8 cellular contexts compared by ENCODE assay signal in the genomic region with DNA sequence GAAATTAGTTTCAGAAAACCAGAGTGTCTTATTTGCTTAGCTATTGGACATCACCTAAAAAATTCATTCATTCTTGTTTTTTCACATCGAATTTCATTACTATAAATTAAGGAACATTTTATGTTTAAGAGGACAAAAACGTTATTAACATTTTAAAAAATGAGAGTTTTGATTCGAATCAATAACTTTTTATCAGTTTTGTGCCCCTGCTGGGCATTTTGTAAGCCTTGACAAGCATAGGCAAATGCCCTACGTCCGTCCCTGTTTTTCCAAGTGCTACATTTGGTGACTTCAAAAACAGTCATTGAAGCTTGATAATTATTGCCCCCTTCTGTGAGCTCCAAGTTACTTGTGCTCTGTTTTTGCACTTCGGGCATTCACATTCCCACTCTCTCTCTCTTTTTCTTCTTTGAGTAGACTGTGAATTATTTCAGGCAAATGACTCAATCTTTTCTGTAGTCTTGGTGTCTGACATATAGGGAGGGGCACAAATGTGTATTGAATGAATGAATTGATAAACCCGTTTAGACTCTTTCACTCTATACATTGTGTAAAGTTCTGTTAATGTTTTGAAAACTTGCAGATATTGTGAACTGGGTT. TPM values are rescaled to one million over a fixed set of nuclear protein-coding genes. Genes with fewer than 3 reads are reported as not detected.
DNase-seq lines count a peak whose midpoint lies in the region; ATAC-seq, FAIRE-seq and TF ChIP-seq lines count a peak whose summit lies in the region.

No MANE protein-coding gene starts in this region.

- H4K8ac ChIP-seq in IMR-90 (ENCODE audit: low read depth in 2 of 2, low read length in 2 of 2), result no peak overlapping the region

- H3K4me1 ChIP-seq in CD4-positive, alpha-beta memory T cell (ENCODE audit: insufficient read depth, low read length), result peaks cover 24% of the 10 kb centered on the region
- H3K4me1 ChIP-seq in IMR-90 (ENCODE audit: control insufficient read depth, insufficient read depth, low read length) (no peaks in the 10 kb centered on the region; the same call in 1 of the 2 replicates), astrocyte (ENCODE audit: insufficient read depth, low read length) (no peaks in the 10 kb centered on the region), HepG2 (ENCODE audit: insufficient read depth, low read length) (peaks cover 32% of the 10 kb centered on the region), thyroid gland (peaks cover 9 to 14% of the 10 kb centered on the region in 2 donors)

- TF ChIP-seq RAD21 in IMR-90 (IDR thresholded peaks at IDR 0.05; ENCODE audit: low read length) (no peak), HepG2 (CRISPR knock-in tag; IDR thresholded peaks at IDR 0.05) (no peak)

- H3K4me1 Mint-ChIP-seq in CD4-positive, alpha-beta memory T cell, result peaks cover 12 to 45% (median 21%) of the 10 kb centered on the region in 4 donors
- H3K4me1 Mint-ChIP-seq in astrocyte (ENCODE audit: low read depth, unreplicated experiment), result peaks cover 8% of the 10 kb centered on the region

- no peak overlapping the region for H3K4ac ChIP-seq in IMR-90 (ENCODE audit: low read depth, low read length)

- POLR2A ChIA-PET in CD4-positive, alpha-beta memory T cell (lab: Charles Lee; ENCODE audit: partially characterized antibody), result interaction anchor here (0.5 to 5.2 kb wide), 5 partner anchors 42 to 131 kb away, joined by 3 to 74 read pairs (median 3); partner anchors contain the start of gene SLC25A3
- POLR2A ChIA-PET in IMR-90 (lab: Charles Lee; ENCODE audit: unreplicated experiment) (no interaction called here), HepG2 (lab: Yijun Ruan, JAX) (interaction anchor here (0.6 kb wide), 1 partner anchor 12 kb away, joined by 3 read pairs; no protein-coding TSS in a partner anchor)

- peak overlapping the region; percentile 67; the same call in 1 of the 2 replicates for H3K14ac ChIP-seq in IMR-90 (replicated peaks; ENCODE audit: low read depth, low read length)

- no peaks in the 10 kb centered on the region for H3K27me3 Mint-ChIP-seq in CD4-positive, alpha-beta memory T cell
- H3K27me3 Mint-ChIP-seq in astrocyte (ENCODE audit: low read depth, unreplicated experiment), result no peaks in the 10 kb centered on the region

- H3K27ac ChIP-seq in CD4-positive, alpha-beta memory T cell (ENCODE audit: low read depth, low read length), result peak overlapping the region; percentile 73
- H3K27ac ChIP-seq in IMR-90 (ENCODE audit: insufficient read depth, low read length), result no peak overlapping the region
- H3K27ac ChIP-seq in astrocyte (ENCODE audit: low read depth, low read length), result peak overlapping the region; percentile 93
- H3K27ac ChIP-seq in HepG2 (ENCODE audit: extremely low read length, insufficient read depth, low read length), result peak overlapping the region; percentile 84
- no peak overlapping the region for H3K27ac ChIP-seq in thyroid gland

- no peak for FAIRE-seq in astrocyte (lab: Jason Lieb, UNC)
- no peak for FAIRE-seq in HepG2 (lab: Jason Lieb, UNC)

- H2AK5ac ChIP-seq in IMR-90 (ENCODE audit: low read depth, low read length), result no peak overlapping the region

- H3K4me3 Mint-ChIP-seq in CD4-positive, alpha-beta memory T cell, result peak overlapping the region; percentile 95 to 99 (median 98)
- H3K4me3 Mint-ChIP-seq in astrocyte (ENCODE audit: unreplicated experiment), result peak overlapping the region; percentile 98

- DNase-seq in CD4-positive, alpha-beta memory T cell, result peak in 1 of 5 donors; percentile 1
- DNase-seq in IMR-90 (peak; percentile 32), astrocyte (ENCODE audit: low read depth) (peak; percentile 43), HepG2 (ENCODE audit: low spot score) (peak; percentile 5), thyroid gland (no peak), NCI-H1694 treated with DMSO at 0.1 percent for 48 hours (lab: John Stamatoyannopoulos, UW) (no peak), AG08395 (ENCODE audit: low spot score) (no peak)

- H3K18ac ChIP-seq in IMR-90 (ENCODE audit: low read depth, low read length), result no peak overlapping the region

- no peak overlapping the region for H2BK120ac ChIP-seq in IMR-90 (ENCODE audit: low read depth, low read length)

- peaks cover 7 to 34% of the 10 kb centered on the region in 2 donors for H3K36me3 Mint-ChIP-seq in CD4-positive, alpha-beta memory T cell
- peaks cover 7% of the 10 kb centered on the region for H3K36me3 Mint-ChIP-seq in astrocyte (ENCODE audit: low read depth, unreplicated experiment)

- peak overlapping the region; percentile 73 for H3K9ac ChIP-seq in IMR-90 (ENCODE audit: low read depth, low read length)
- H3K9ac ChIP-seq in astrocyte (ENCODE audit: low read length), result peak overlapping the region; percentile 93
- peak overlapping the region; percentile 88 for H3K9ac ChIP-seq in HepG2 (ENCODE audit: insufficient read depth, low read depth, low read length)

- no CpG with 5 or more reads among the region's 7 CpGs for WGBS in IMR-90 (ENCODE audit: extremely low coverage in 2 of 2, insufficient read length in 1 of 2), 2 experiments
- 3% methylated on average over 7 of the region's 7 CpGs for WGBS in HepG2 (ENCODE audit: low lambda C conversion rate)
- WGBS in thyroid gland, 2 donors, result 14 to 17% methylated on average over 7 of the region's 7 CpGs

- peak overlapping the region; percentile 88 to 93 for H3K4me3 ChIP-seq in CD4-positive, alpha-beta memory T cell (ENCODE audit: low read length in 2 of 2)
- H3K4me3 ChIP-seq in IMR-90 (ENCODE audit: insufficient read depth, low read depth, low read length) (peak overlapping the region; percentile 67), astrocyte (ENCODE audit: insufficient read depth, low read depth, low read length) (peak overlapping the region; percentile 94), HepG2 (replicated peaks in 1 of 3; ENCODE audit: insufficient read depth in 1 of 3, low read depth in 2 of 3, low read length in 3 of 3) (peak overlapping the region; percentile 68 to 99 (median 95)), thyroid gland (replicated peaks in 1 of 3) (peak overlapping the region; percentile 81 to 96 (median 94))

- peak overlapping the region; percentile 53 to 94 (median 92) for H3K27ac Mint-ChIP-seq in CD4-positive, alpha-beta memory T cell
- H3K27ac Mint-ChIP-seq in astrocyte (ENCODE audit: unreplicated experiment), result peak overlapping the region; percentile 84

- H2BK20ac ChIP-seq in IMR-90 (ENCODE audit: low read depth, low read length), result no peak overlapping the region

- H2BK15ac ChIP-seq in IMR-90 (ENCODE audit: low read depth, low read length), result no peak overlapping the region

- H3K56ac ChIP-seq in IMR-90 (ENCODE audit: extremely low read depth, insufficient read depth, low read length), result 0 out of 2 replicates have a peak overlapping the region, but pooled peaks have one; percentile 58

- H2AFZ ChIP-seq in IMR-90 (replicated peaks; ENCODE audit: low read length, poor library complexity) (no peak overlapping the region), astrocyte (ENCODE audit: low read depth, low read length) (no peak overlapping the region), HepG2 (ENCODE audit: low read length) (peak overlapping the region; percentile 66)

- ATAC-seq in IMR-90 (ENCODE audit: low read depth) (no peak), HepG2 (no peak), GM18517 (IDR thresholded peaks at IDR 0.05; ENCODE audit: unreplicated experiment) (no peak)

- H4K20me1 ChIP-seq in IMR-90 (ENCODE audit: insufficient read depth, low read length) (0 out of 2 replicates have a peak, but pooled peaks cover 3% of the 10 kb centered on the region), astrocyte (ENCODE audit: insufficient read depth, low read length) (peaks cover 26% of the 10 kb centered on the region), HepG2 (ENCODE audit: insufficient read depth, low read length) (no peaks in the 10 kb centered on the region; the same call in 1 of the 2 replicates)

- H2AK9ac ChIP-seq in IMR-90 (replicated peaks; ENCODE audit: low read depth, low read length, poor library complexity), result no peak overlapping the region

- TF ChIP-seq POLR2A in IMR-90 (IDR thresholded peaks at IDR 0.05; ENCODE audit: low read depth, low read length), result no peak
- no peak for TF ChIP-seq POLR2A in HepG2 (IDR thresholded peaks at IDR 0.05; ENCODE audit: insufficient read depth in 1 of 2, low read depth in 2 of 2, low read length in 2 of 2)
- no peak for TF ChIP-seq POLR2A in thyroid gland (IDR thresholded peaks at IDR 0.05)

- peaks cover 0 to under 1% of the 10 kb centered on the region in 2 experiments; a peak in 2 of 4 replicates for H3K79me1 ChIP-seq in IMR-90 (ENCODE audit: low read depth in 1 of 2, low read length in 2 of 2)

- no peaks in the 10 kb centered on the region for H3K9me3 ChIP-seq in CD4-positive, alpha-beta memory T cell (ENCODE audit: control insufficient read depth in 1 of 2, low read length in 2 of 2)
- H3K9me3 ChIP-seq in IMR-90 (ENCODE audit: control insufficient read depth, insufficient read depth, low read length) (no peaks in the 10 kb centered on the region), astrocyte (ENCODE audit: insufficient read depth, low read depth, low read length) (no peaks in the 10 kb centered on the region), HepG2 (ENCODE audit: low read length) (no peaks in the 10 kb centered on the region), thyroid gland (no peaks in the 10 kb centered on the region)

- intact Hi-C loops in CD4-positive, alpha-beta memory T cell (cut with micrococcal nuclease), result no loop called here
- intact Hi-C loops in IMR-90 (cut with micrococcal nuclease) (loop anchor here (10.0 kb wide), 1 partner anchor 131 kb away; the partner anchor contains the start of gene TMPO), HepG2 (cut with micrococcal nuclease; ENCODE audit: unreplicated experiment) (no loop called here), thyroid gland (cut with DNase I) (no loop called here)

- H2BK5ac ChIP-seq in IMR-90 (ENCODE audit: low read depth, low read length, poor library complexity, severe bottlenecking), result peak overlapping the region; percentile 58

- dilution Hi-C loops in IMR-90 (cut with HindIII; ENCODE audit: low sequenced_read_pairs, unreplicated experiment), result no loop called here

- TF ChIP-seq EP300 in HepG2 (IDR thresholded peaks at IDR 0.05; ENCODE audit: low read depth in 2 of 2, low read length in 2 of 2), result no peak
- no peak for TF ChIP-seq EP300 in HepG2 (CRISPR knock-in tag; IDR thresholded peaks at IDR 0.05; ENCODE audit: borderline replicate concordance)

- peaks cover 81% of the 10 kb centered on the region for H3K79me2 ChIP-seq in astrocyte (ENCODE audit: insufficient read depth, low read length)
- peaks cover 50% of the 10 kb centered on the region for H3K79me2 ChIP-seq in HepG2 (ENCODE audit: insufficient read depth, low read length)

- H3K23ac ChIP-seq in IMR-90 (ENCODE audit: low read depth, low read length), result peak overlapping the region; percentile 7; the same call in 1 of the 2 replicates

- no peaks in the 10 kb centered on the region for H3K9me1 ChIP-seq in IMR-90 (ENCODE audit: insufficient read depth, low read length)

- no peaks in the 10 kb centered on the region for H3K27me3 ChIP-seq in CD4-positive, alpha-beta memory T cell (ENCODE audit: insufficient read depth, low read length)
- H3K27me3 ChIP-seq in IMR-90 (ENCODE audit: control insufficient read depth, insufficient read depth, low read length), result no peaks in the 10 kb centered on the region
- no peaks in the 10 kb centered on the region for H3K27me3 ChIP-seq in astrocyte (ENCODE audit: insufficient read depth, low read length)
- no peaks in the 10 kb centered on the region; a peak in 1 of 5 replicates for H3K27me3 ChIP-seq in HepG2 (ENCODE audit: control insufficient read depth in 1 of 2, insufficient read depth in 2 of 2, low read length in 2 of 2)
- no peaks in the 10 kb centered on the region for H3K27me3 ChIP-seq in thyroid gland

- H3K9me3 Mint-ChIP-seq in CD4-positive, alpha-beta memory T cell, result peaks cover 0 to 2% (median 0%) of the 10 kb centered on the region in 8 donors
- H3K9me3 Mint-ChIP-seq in astrocyte (ENCODE audit: unreplicated experiment), result no peaks in the 10 kb centered on the region

- in situ Hi-C loops in IMR-90 (cut with MboI; ENCODE audit: low sequenced_read_pairs) (no loop called here), HepG2 (cut with HindIII; ENCODE audit: extremely low pct_ligation_motif_present, low pct_unique_long_range_greater_than_20kb) (no loop called here)

- no peak for TF ChIP-seq CTCF in IMR-90 (conservative IDR thresholded peaks at IDR 0.05; ENCODE audit: low read depth, low read length)
- peak; percentile 7 for TF ChIP-seq CTCF in astrocyte (IDR thresholded peaks at IDR 0.05; ENCODE audit: insufficient read depth, low read depth, low read length)
- no peak; the same call in 1 of the 2 replicates for TF ChIP-seq CTCF in HepG2 (CRISPR knock-in tag; IDR thresholded peaks at IDR 0.05)
- peak in 1 of 6 experiments; percentile 7 for TF ChIP-seq CTCF in thyroid gland (IDR thresholded peaks at IDR 0.05)

- CTCF ChIA-PET in CD4-positive, alpha-beta memory T cell (lab: Charles Lee; ENCODE audit: partially characterized antibody), result interaction anchor here (1.2 to 1.7 kb wide), 3 partner anchors 10 to 80 kb away, joined by 3 to 10 read pairs (median 8); no protein-coding TSS in a partner anchor
- CTCF ChIA-PET in IMR-90 (lab: Yijun Ruan, JAX) (interaction anchor here (0.7 to 1.2 kb wide), 3 partner anchors 12 to 362 kb away, joined by 3 to 4 read pairs (median 3); no protein-coding TSS in a partner anchor), HepG2 (lab: Yijun Ruan, JAX; ENCODE audit: low intra/inter-chr PET ratio, low total read pairs) (no interaction called here)

- no peak overlapping the region for H4K91ac ChIP-seq in IMR-90 (ENCODE audit: insufficient read depth, low read depth, low read length)

- H3K4me2 ChIP-seq in IMR-90 (ENCODE audit: low read depth, low read length) (peak overlapping the region; percentile 88), astrocyte (ENCODE audit: low read length) (peak overlapping the region; percentile 89), HepG2 (ENCODE audit: low read depth, low read length) (peak overlapping the region; percentile 70)

- H4K5ac ChIP-seq in IMR-90 (ENCODE audit: low read depth, low read length), result no peak overlapping the region

- BruUV-seq in IMR-90 (replicated peaks; lab: Mats Ljungman, UMichigan) (no TSS peak), HepG2 (replicated peaks; lab: Mats Ljungman, UMichigan) (no TSS peak)

- peaks cover 17% of the 10 kb centered on the region for H3K36me3 ChIP-seq in CD4-positive, alpha-beta memory T cell (ENCODE audit: insufficient read depth, low read length)
- H3K36me3 ChIP-seq in IMR-90 (ENCODE audit: control insufficient read depth, insufficient read depth, low read length), result peaks cover 6% of the 10 kb centered on the region
- peaks cover 25% of the 10 kb centered on the region for H3K36me3 ChIP-seq in astrocyte (ENCODE audit: insufficient read depth, low read length)
- H3K36me3 ChIP-seq in HepG2 (replicated peaks in 1 of 2; ENCODE audit: control insufficient read depth in 1 of 2, insufficient read depth in 2 of 2, low read length in 2 of 2), result peaks cover 3 to 22% of the 10 kb centered on the region in 2 experiments; a peak in 3 of 5 replicates
- H3K36me3 ChIP-seq in thyroid gland, result no peaks in the 10 kb centered on the region

RNA-seq across cellular contexts. Expression of gene APAF1, which starts 1.2 kb away (rescaled TPM):
- 10 to 100 TPM; 30.8 to 32.2 TPM for total RNA-seq in CD4-positive, alpha-beta memory T cell
- polyA plus RNA-seq in CD4-positive, alpha-beta memory T cell, result 1 to 10 TPM; 5.3 to 9.3 TPM
- 32.8 and 42.2 TPM in 2 replicates for total RNA-seq in IMR-90 (2012; rRNA removed)
- 8.3 and 10.9 TPM in 2 replicates for polyA plus RNA-seq in IMR-90 (2012; rRNA removed)
- polyA plus RNA-seq in IMR-90 (2012; cell fraction: cytosol; rRNA removed), result 3.7 and 4.3 TPM in 2 replicates
- polyA plus RNA-seq in IMR-90 (2012; cell fraction: nucleus; rRNA removed; ENCODE audit: low replicate concordance), result 7.7 and 14.3 TPM in 2 replicates
- 38.3 and 49.2 TPM in 2 replicates for total RNA-seq in astrocyte
- total RNA-seq in HepG2 (2016; rRNA removed; fragmentation: Illumina TruSeq; extraction: Trizol), result 13.0 and 17.9 TPM in 2 replicates
- 2.6 and 2.9 TPM in 2 replicates for total RNA-seq in HepG2 (2016; cell fraction: cytosol; rRNA removed; fragmentation: Illumina TruSeq; extraction: Trizol; ENCODE audit: low read depth)
- 12.7 and 16.8 TPM in 2 replicates for total RNA-seq in HepG2 (2016; cell fraction: insoluble cytoplasmic fraction; rRNA removed; fragmentation: Illumina TruSeq; extraction: Trizol)
- total RNA-seq in HepG2 (2016; cell fraction: membrane; rRNA removed; fragmentation: Illumina TruSeq; extraction: Trizol), result 4.9 and 5.0 TPM in 2 replicates
- 16.1 and 16.3 TPM in 2 replicates for total RNA-seq in HepG2 (2016; cell fraction: nucleus; rRNA removed; fragmentation: Illumina TruSeq; extraction: Trizol)
- polyA plus RNA-seq in HepG2 (2011; rRNA removed), result 5.6 and 6.0 TPM in 2 replicates
- polyA plus RNA-seq in HepG2 (2011; cell fraction: cytosol; rRNA removed), result 3.2 and 3.7 TPM in 2 replicates
- polyA plus RNA-seq in HepG2 (2011; cell fraction: nucleus; rRNA removed), result 4.9 and 5.2 TPM in 2 replicates
- 3.4 and 5.4 TPM in 2 replicates for polyA plus RNA-seq in HepG2 (2012)
- polyA plus RNA-seq in HepG2 (2016; cell fraction: cytosol; fragmentation: Illumina TruSeq; extraction: Trizol; ENCODE audit: low read depth), result 0.33 and 0.40 TPM in 2 replicates
- polyA plus RNA-seq in HepG2 (2016; cell fraction: insoluble cytoplasmic fraction; fragmentation: Illumina TruSeq; extraction: Trizol; ENCODE audit: low read depth), result 11.7 and 12.8 TPM in 2 replicates
- 1.5 and 1.8 TPM in 2 replicates for polyA plus RNA-seq in HepG2 (2016; cell fraction: membrane; fragmentation: Illumina TruSeq; extraction: Trizol; ENCODE audit: low read depth)
- polyA plus RNA-seq in HepG2 (2016; cell fraction: nucleus; fragmentation: Illumina TruSeq; extraction: Trizol; ENCODE audit: insufficient read depth, low read depth), result 12.8 and 14.3 TPM in 2 replicates
- 6.8 and 9.6 TPM in 2 replicates for polyA minus RNA-seq in HepG2 (2011; rRNA and poly(A)+ RNA removed; ENCODE audit: low replicate concordance)
- 9.8 and 11.1 TPM in 2 replicates for polyA minus RNA-seq in HepG2 (2011; cell fraction: cytosol; rRNA and poly(A)+ RNA removed)
- polyA minus RNA-seq in HepG2 (2011; cell fraction: nucleus; rRNA and poly(A)+ RNA removed), result 27.8 and 32.8 TPM in 2 replicates
- 10 to 100 TPM; 11.7 to 17.2 (median 14.2) TPM for total RNA-seq in thyroid gland

RNA-seq across cellular contexts. Expression of gene IKBIP, which starts 1.7 kb away (rescaled TPM):
- total RNA-seq in CD4-positive, alpha-beta memory T cell, result 1 to 10 TPM; 7.7 to 8.2 TPM
- 1 to 10 TPM; 6.5 to 7.4 TPM for polyA plus RNA-seq in CD4-positive, alpha-beta memory T cell
- total RNA-seq in IMR-90 (2012; rRNA removed), result 37.1 and 88.3 TPM in 2 replicates
- polyA plus RNA-seq in IMR-90 (2012; rRNA removed), result 48.7 and 52.7 TPM in 2 replicates
- polyA plus RNA-seq in IMR-90 (2012; cell fraction: cytosol; rRNA removed), result 16.6 and 18.3 TPM in 2 replicates
- polyA plus RNA-seq in IMR-90 (2012; cell fraction: nucleus; rRNA removed; ENCODE audit: low replicate concordance), result 4.6 and 10.0 TPM in 2 replicates
- total RNA-seq in astrocyte, result 126 and 130 TPM in 2 replicates
- total RNA-seq in HepG2 (2016; rRNA removed; fragmentation: Illumina TruSeq; extraction: Trizol), result 50.4 and 55.5 TPM in 2 replicates
- 12.8 and 13.3 TPM in 2 replicates for total RNA-seq in HepG2 (2016; cell fraction: cytosol; rRNA removed; fragmentation: Illumina TruSeq; extraction: Trizol; ENCODE audit: low read depth)
- 49.3 and 57.3 TPM in 2 replicates for total RNA-seq in HepG2 (2016; cell fraction: insoluble cytoplasmic fraction; rRNA removed; fragmentation: Illumina TruSeq; extraction: Trizol)
- total RNA-seq in HepG2 (2016; cell fraction: membrane; rRNA removed; fragmentation: Illumina TruSeq; extraction: Trizol), result 26.4 and 30.6 TPM in 2 replicates
- 45.6 and 51.3 TPM in 2 replicates for total RNA-seq in HepG2 (2016; cell fraction: nucleus; rRNA removed; fragmentation: Illumina TruSeq; extraction: Trizol)
- 13.1 and 20.0 TPM in 2 replicates for polyA plus RNA-seq in HepG2 (2011; rRNA removed)
- polyA plus RNA-seq in HepG2 (2011; cell fraction: cytosol; rRNA removed), result 11.1 and 13.4 TPM in 2 replicates
- polyA plus RNA-seq in HepG2 (2011; cell fraction: nucleus; rRNA removed), result 3.2 and 5.0 TPM in 2 replicates
- 27.7 and 37.0 TPM in 2 replicates for polyA plus RNA-seq in HepG2 (2012)
- 12.5 and 13.4 TPM in 2 replicates for polyA plus RNA-seq in HepG2 (2016; cell fraction: cytosol; fragmentation: Illumina TruSeq; extraction: Trizol; ENCODE audit: low read depth)
- polyA plus RNA-seq in HepG2 (2016; cell fraction: insoluble cytoplasmic fraction; fragmentation: Illumina TruSeq; extraction: Trizol; ENCODE audit: low read depth), result 45.9 and 51.3 TPM in 2 replicates
- polyA plus RNA-seq in HepG2 (2016; cell fraction: membrane; fragmentation: Illumina TruSeq; extraction: Trizol; ENCODE audit: low read depth), result 22.0 and 23.3 TPM in 2 replicates
- polyA plus RNA-seq in HepG2 (2016; cell fraction: nucleus; fragmentation: Illumina TruSeq; extraction: Trizol; ENCODE audit: insufficient read depth, low read depth), result 59.6 and 61.9 TPM in 2 replicates
- 2.1 and 3.1 TPM in 2 replicates for polyA minus RNA-seq in HepG2 (2011; rRNA and poly(A)+ RNA removed; ENCODE audit: low replicate concordance)
- 12.5 and 14.2 TPM in 2 replicates for polyA minus RNA-seq in HepG2 (2011; cell fraction: cytosol; rRNA and poly(A)+ RNA removed)
- 8.5 and 10.9 TPM in 2 replicates for polyA minus RNA-seq in HepG2 (2011; cell fraction: nucleus; rRNA and poly(A)+ RNA removed)
- total RNA-seq in thyroid gland, result 10 to 100 TPM; 16.8 to 26.2 (median 19.0) TPM

RNA-seq across cellular contexts. Expression of gene SLC25A3, which starts 52.8 kb away (rescaled TPM):
- total RNA-seq in CD4-positive, alpha-beta memory T cell, result 100 to 1,000 TPM; 213 to 227 TPM
- polyA plus RNA-seq in CD4-positive, alpha-beta memory T cell, result 100 to 1,000 TPM; 297 to 304 TPM
- total RNA-seq in IMR-90 (2012; rRNA removed) (861 and 1,218 TPM in 2 replicates), astrocyte (653 and 660 TPM in 2 replicates), HepG2 (2016; rRNA removed; fragmentation: Illumina TruSeq; extraction: Trizol) (829 and 1,060 TPM in 2 replicates), thyroid gland (100 to 1,000 TPM; 439 to 713 (median 472) TPM)
- polyA plus RNA-seq in IMR-90 (2012; rRNA removed) (601 and 657 TPM in 2 replicates), HepG2 (2011; rRNA removed) (223 and 292 TPM in 2 replicates)
- 577 and 1,347 TPM in 2 replicates for polyA plus RNA-seq in IMR-90 (2012; cell fraction: cytosol; rRNA removed)
- polyA plus RNA-seq in IMR-90 (2012; cell fraction: nucleus; rRNA removed; ENCODE audit: low replicate concordance), result 661 and 776 TPM in 2 replicates
- 425 and 488 TPM in 2 replicates for total RNA-seq in HepG2 (2016; cell fraction: cytosol; rRNA removed; fragmentation: Illumina TruSeq; extraction: Trizol; ENCODE audit: low read depth)
- total RNA-seq in HepG2 (2016; cell fraction: insoluble cytoplasmic fraction; rRNA removed; fragmentation: Illumina TruSeq; extraction: Trizol), result 811 and 963 TPM in 2 replicates
- total RNA-seq in HepG2 (2016; cell fraction: membrane; rRNA removed; fragmentation: Illumina TruSeq; extraction: Trizol), result 851 and 910 TPM in 2 replicates
- 375 and 395 TPM in 2 replicates for total RNA-seq in HepG2 (2016; cell fraction: nucleus; rRNA removed; fragmentation: Illumina TruSeq; extraction: Trizol)
- polyA plus RNA-seq in HepG2 (2011; cell fraction: cytosol; rRNA removed), result 587 and 610 TPM in 2 replicates
- 315 and 325 TPM in 2 replicates for polyA plus RNA-seq in HepG2 (2011; cell fraction: nucleus; rRNA removed)
- polyA plus RNA-seq in HepG2 (2012), result 640 and 676 TPM in 2 replicates
- polyA plus RNA-seq in HepG2 (2016; cell fraction: cytosol; fragmentation: Illumina TruSeq; extraction: Trizol; ENCODE audit: low read depth), result 436 and 459 TPM in 2 replicates
- polyA plus RNA-seq in HepG2 (2016; cell fraction: insoluble cytoplasmic fraction; fragmentation: Illumina TruSeq; extraction: Trizol; ENCODE audit: low read depth), result 870 and 891 TPM in 2 replicates
- polyA plus RNA-seq in HepG2 (2016; cell fraction: membrane; fragmentation: Illumina TruSeq; extraction: Trizol; ENCODE audit: low read depth), result 714 and 777 TPM in 2 replicates
- polyA plus RNA-seq in HepG2 (2016; cell fraction: nucleus; fragmentation: Illumina TruSeq; extraction: Trizol; ENCODE audit: insufficient read depth, low read depth), result 544 and 559 TPM in 2 replicates
- 465 and 597 TPM in 2 replicates for polyA minus RNA-seq in HepG2 (2011; rRNA and poly(A)+ RNA removed; ENCODE audit: low replicate concordance)
- 308 and 328 TPM in 2 replicates for polyA minus RNA-seq in HepG2 (2011; cell fraction: cytosol; rRNA and poly(A)+ RNA removed)
- polyA minus RNA-seq in HepG2 (2011; cell fraction: nucleus; rRNA and poly(A)+ RNA removed), result 293 and 298 TPM in 2 replicates

Comparison
In these comparisons a context has a peak if more than half of its experiments do, and no peak if none do; other contexts are left out.
1. DNase-seq: peak in IMR-90 (single experiment), astrocyte (single experiment) and HepG2 (single experiment); none in thyroid gland (0 of 2), NCI-H1694 treated with DMSO at 0.1 percent for 48 hours (single experiment) and AG08395 (single experiment).
2. H3K27ac ChIP-seq: peak in CD4-positive, alpha-beta memory T cell (single experiment), astrocyte (single experiment) and HepG2 (single experiment); none in IMR-90 (single experiment) and thyroid gland (0 of 3).
3. Peak in every context shown above with its lines, with median percentiles within 50 percentile points of each other: H3K4me3 ChIP-seq, H3K4me2 ChIP-seq and H3K9ac ChIP-seq.